ENCODE assay signal across 16 cellular contexts in the genomic region with DNA sequence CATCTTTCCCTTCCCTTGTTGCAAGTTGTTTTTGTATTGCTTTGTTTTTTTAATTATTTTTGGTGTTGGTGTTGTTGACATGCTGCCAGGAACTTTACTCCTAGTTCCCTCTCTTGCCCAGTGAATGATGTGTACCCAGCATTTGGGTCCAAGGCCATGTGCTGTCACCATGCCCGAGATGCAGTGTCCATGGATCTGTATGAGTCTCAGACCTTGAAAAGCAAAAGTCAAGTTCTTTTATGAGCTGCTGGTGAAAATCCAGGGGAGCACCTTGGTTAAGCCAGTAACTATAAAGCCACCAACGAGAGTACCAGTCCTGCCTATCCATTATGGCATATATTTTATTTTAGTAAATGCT.
DNase-seq lines count a peak whose midpoint lies in the region; ATAC-seq and TF ChIP-seq lines count a peak whose summit lies in the region.
"Had no signal": no experiment of that assay in that cellular context is flagged by ENCODE, and none has a peak within 500 bp of the region (broad histone marks: within the 10 kb centered on the region; RNA-seq: fewer than 3 reads in every experiment).

No MANE protein-coding gene starts in this region.

- DNase-seq in Right ventricle myocardium inferior (ENCODE audit: missing footprints) (no peak), cardiac septum (ENCODE audit: low spot score) (no peak), putamen (ENCODE audit: low spot score) (no peak), T-helper 1 cell (no peak), medulla oblongata (ENCODE audit: extremely low spot score) (no peak)
- DNase-seq: IMR-90, MV-4-11, NCI-H1417 treated with DMSO at 0.1 percent for 48 hours, NCI-H2081, NCI-H524, RPMI8226 had no signal

- no peaks in the 10 kb centered on the region for H3K9me2 ChIP-seq in SU-DHL-6 (replicated peaks; ENCODE audit: insufficient read depth, low read length)

- no peak for TF ChIP-seq RAD21 in liver (IDR thresholded peaks at IDR 0.05)

- H3K9me3 ChIP-seq in SU-DHL-6 (ENCODE audit: insufficient read depth, low read length): no peaks in the 10 kb centered on the region
- no peaks in the 10 kb centered on the region for H3K9me3 ChIP-seq in liver (ENCODE audit: control insufficient read depth in 4 of 4, low read length in 3 of 4)
- H3K9me3 ChIP-seq: BLaER1 treated with 17β-estradiol and CSF1 and Interleukin-3, amounts not matched to agents 10 nM and 100 nM had no signal

- H3K27ac ChIP-seq in SU-DHL-6 (ENCODE audit: low read depth, low read length): peak overlapping the region; percentile 81
- H3K27ac ChIP-seq in liver (ENCODE audit: low read depth in 1 of 2, low read length in 2 of 2): peak overlapping the region; percentile 56 to 80
- H3K27ac ChIP-seq: 22Rv1; BLaER1 treated with 17β-estradiol and CSF1 and Interleukin-3, amounts not matched to agents 10 nM and 100 nM had no signal

- no peak for TF ChIP-seq CTCF in SU-DHL-6 (IDR thresholded peaks at IDR 0.05; ENCODE audit: insufficient read depth, low read length, poor library complexity, severe bottlenecking)
- no peak for TF ChIP-seq CTCF in liver (IDR thresholded peaks at IDR 0.05; ENCODE audit: low read depth, low read length, missing input control)

- WGBS in liver: 35% methylated on average over 2 of the region's 2 CpGs

- H3K4me1 Mint-ChIP-seq in stimulated activated memory B cell treated with anti-CD40 and anti-IgM and Interleukin-4, amounts not matched to agents 10 μg/mL and 1 μg/mL and 100 μg/mL, for 72 hours: peaks cover 77% of the 10 kb centered on the region

- no peaks in the 10 kb centered on the region for H3K36me3 Mint-ChIP-seq in stimulated activated memory B cell treated with anti-CD40 and anti-IgM and Interleukin-4, amounts not matched to agents 10 μg/mL and 1 μg/mL and 100 μg/mL, for 72 hours

- peak overlapping the region; percentile 58 for H3K4me3 Mint-ChIP-seq in stimulated activated memory B cell treated with anti-CD40 and anti-IgM and Interleukin-4, amounts not matched to agents 10 μg/mL and 1 μg/mL and 100 μg/mL, for 72 hours

- H3K27ac Mint-ChIP-seq in stimulated activated memory B cell treated with anti-CD40 and anti-IgM and Interleukin-4, amounts not matched to agents 10 μg/mL and 1 μg/mL and 100 μg/mL, for 72 hours: peak overlapping the region; percentile 86

- H3K36me3 ChIP-seq in SU-DHL-6 (ENCODE audit: low read length): no peaks in the 10 kb centered on the region
- no peaks in the 10 kb centered on the region for H3K36me3 ChIP-seq in liver (ENCODE audit: control insufficient read depth in 4 of 4, insufficient read depth in 3 of 4, low read depth in 1 of 4, low read length in 3 of 4)
- H3K36me3 ChIP-seq: BLaER1 treated with 17β-estradiol and CSF1 and Interleukin-3, amounts not matched to agents 10 nM and 100 nM had no signal

- peak overlapping the region; percentile 37 for H2AFZ ChIP-seq in SU-DHL-6 (ENCODE audit: low read depth, low read length, severe bottlenecking)

- peak overlapping the region; percentile 66 for H3K4me2 ChIP-seq in SU-DHL-6 (ENCODE audit: low read depth, low read length, poor library complexity, severe bottlenecking)

- intact Hi-C loops in Right ventricle myocardium inferior (cut with DNase I) (loop anchor here (5.0 kb wide), 2 partner anchors 235 to 1015 kb away; partner anchors contain the start of gene BCL11A), cardiac septum (cut with DNase I) (no loop called here)

- H3K9me3 Mint-ChIP-seq in stimulated activated memory B cell treated with anti-CD40 and anti-IgM and Interleukin-4, amounts not matched to agents 10 μg/mL and 1 μg/mL and 100 μg/mL, for 72 hours: no peaks in the 10 kb centered on the region

- H3K27me3 Mint-ChIP-seq in stimulated activated memory B cell treated with anti-CD40 and anti-IgM and Interleukin-4, amounts not matched to agents 10 μg/mL and 1 μg/mL and 100 μg/mL, for 72 hours: no peaks in the 10 kb centered on the region

- H3K27me3 ChIP-seq in SU-DHL-6 (ENCODE audit: low read length) (no peaks in the 10 kb centered on the region), liver (ENCODE audit: control insufficient read depth in 4 of 4, insufficient read depth in 4 of 4, low read length in 3 of 4) (no peaks in the 10 kb centered on the region)
- H3K27me3 ChIP-seq: BLaER1 treated with 17β-estradiol and CSF1 and Interleukin-3, amounts not matched to agents 10 nM and 100 nM had no signal

- peak; percentile 54 for ATAC-seq in Right ventricle myocardium inferior
- ATAC-seq in stimulated activated memory B cell treated with anti-CD40 and anti-IgM and Interleukin-4, amounts not matched to agents 10 μg/mL and 1 μg/mL and 100 μg/mL, for 72 hours: no peak

- H4K20me1 ChIP-seq in SU-DHL-6 (ENCODE audit: low read depth, low read length): no peaks in the 10 kb centered on the region
- H4K20me1 ChIP-seq: BLaER1 treated with 17β-estradiol and CSF1 and Interleukin-3, amounts not matched to agents 10 nM and 100 nM had no signal

- H3K79me2 ChIP-seq in SU-DHL-6 (ENCODE audit: insufficient read depth, low read length): no peaks in the 10 kb centered on the region

- H3K4me3 ChIP-seq in SU-DHL-6 (ENCODE audit: insufficient read depth, low read length, poor library complexity, severe bottlenecking) (peak overlapping the region; percentile 29), liver (ENCODE audit: low read depth in 1 of 3, low read length in 3 of 3) (no peak overlapping the region)
- H3K4me3 ChIP-seq: BLaER1 treated with 17β-estradiol and CSF1 and Interleukin-3, amounts not matched to agents 10 nM and 100 nM had no signal

- H3K4me1 ChIP-seq in liver (ENCODE audit: control insufficient read depth in 4 of 4, insufficient read depth in 4 of 4, low read length in 3 of 4): peaks cover 0 to 18% (median 14%) of the 10 kb centered on the region in 4 donors

- H3K9ac ChIP-seq in SU-DHL-6 (ENCODE audit: low read length): peak overlapping the region; percentile 44
- peak overlapping the region in 1 of 2 donors; percentile 14 for H3K9ac ChIP-seq in liver (ENCODE audit: low read depth in 1 of 2, low read length in 2 of 2)
- H3K9ac ChIP-seq: BLaER1 treated with 17β-estradiol and CSF1 and Interleukin-3, amounts not matched to agents 10 nM and 100 nM had no signal

- peaks cover 43% of the 10 kb centered on the region for H3F3A ChIP-seq in SU-DHL-6 (ENCODE audit: insufficient read depth)

TF ChIP-seq in liver, 16 proteins besides CTCF, POLR2A, EP300 and RAD21:
- TF ChIP-seq HNF4A (conservative IDR thresholded peaks at IDR 0.05): no peak
- peak; percentile 19 for TF ChIP-seq FOXA2 (IDR thresholded peaks at IDR 0.05)
